11 cellular contexts compared by ENCODE assay signal in the genomic region with DNA sequence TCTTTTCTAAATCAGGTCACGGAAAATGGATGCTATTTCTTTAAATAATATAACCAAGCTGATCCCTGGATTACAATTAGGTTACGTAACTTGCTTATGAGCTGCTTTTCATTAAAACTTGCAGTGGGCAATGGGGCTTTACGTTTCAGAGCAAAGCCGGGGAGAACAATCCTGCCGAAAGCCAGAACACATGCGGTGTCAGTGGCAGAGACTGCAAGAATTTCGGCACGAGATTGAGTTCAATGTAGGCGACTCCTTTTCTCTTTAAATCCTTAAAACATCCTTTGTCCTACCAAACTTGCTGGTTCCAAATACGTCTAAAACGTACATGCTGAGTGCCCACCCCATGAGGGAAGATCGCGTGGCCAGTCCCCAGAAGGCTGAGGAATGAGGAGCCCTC. TPM values are rescaled to one million over a fixed set of nuclear protein-coding genes. Genes with fewer than 3 reads are reported as not detected.
DNase-seq lines count a peak whose midpoint lies in the region; TF ChIP-seq lines count a peak whose summit lies in the region.
"Had no signal": no experiment of that assay in that cellular context is flagged by ENCODE, and none has a peak within 500 bp of the region (broad histone marks: within the 10 kb centered on the region; RNA-seq: fewer than 3 reads in every experiment).

No MANE protein-coding gene starts in this region.

- no peak overlapping the region for H3K18ac ChIP-seq in mesenchymal stem cell (ENCODE audit: low read depth in 1 of 2, low read length in 2 of 2)

- H3K27ac ChIP-seq in mesenchymal stem cell (ENCODE audit: low read length, poor library complexity, severe bottlenecking) (no peak overlapping the region), suprapubic skin (peak overlapping the region; percentile 31)

- no peak overlapping the region for H4K91ac ChIP-seq in mesenchymal stem cell (ENCODE audit: low read length)

- H3K27me3 ChIP-seq in Loucy (ENCODE audit: insufficient read depth, low read length, poor library complexity, severe bottlenecking) (no peaks in the 10 kb centered on the region), mesenchymal stem cell (ENCODE audit: control insufficient read depth in 1 of 2, insufficient read depth in 1 of 2, low read length in 2 of 2) (no peaks in the 10 kb centered on the region), suprapubic skin (no peaks in the 10 kb centered on the region)

- no peak for TF ChIP-seq POLR2A in suprapubic skin (IDR thresholded peaks at IDR 0.05)

- H3K9me3 ChIP-seq in Loucy (ENCODE audit: insufficient read depth, low read depth, low read length) (no peaks in the 10 kb centered on the region), mesenchymal stem cell (ENCODE audit: control insufficient read depth, low read length) (peaks cover 15% of the 10 kb centered on the region), suprapubic skin (no peaks in the 10 kb centered on the region)

- H2AK5ac ChIP-seq in mesenchymal stem cell (ENCODE audit: low read length, severe bottlenecking) = no peak overlapping the region

- no peaks in the 10 kb centered on the region for H3K79me1 ChIP-seq in mesenchymal stem cell (replicated peaks; ENCODE audit: low read length, poor library complexity, severe bottlenecking)

- no peak overlapping the region for H3K23ac ChIP-seq in mesenchymal stem cell (ENCODE audit: low read length in 2 of 2)

- DNase-seq in cardiac fibroblast (ENCODE audit: low read depth in 2 of 2) = peak; percentile 49 to 62
- no peak for DNase-seq in mesenchymal stem cell
- no peak for DNase-seq in suprapubic skin (ENCODE audit: low spot score in 2 of 2)
- DNase-seq in SW480 (ENCODE audit: low spot score) = no peak
- DNase-seq in activated CD4-positive, alpha-beta T cell treated with anti-CD3 and anti-CD28 coated beads for 1 hour = no peak
- DNase-seq in activated gamma-delta T cell (lab: John Stamatoyannopoulos, UW) = no peak
- DNase-seq in SK-N-DZ (ENCODE audit: low spot score) = no peak
- DNase-seq: GF-D8, NCI-H1417, SHP77 had no signal

- no peak overlapping the region for H4K8ac ChIP-seq in mesenchymal stem cell (ENCODE audit: low read length)

- H3K14ac ChIP-seq in mesenchymal stem cell (ENCODE audit: low read length in 2 of 2) = no peak overlapping the region

- no peaks in the 10 kb centered on the region for H4K20me1 ChIP-seq in Loucy (ENCODE audit: insufficient read depth, low read length, poor library complexity, severe bottlenecking)

- H2BK120ac ChIP-seq in mesenchymal stem cell (ENCODE audit: low read depth, low read length) = no peak overlapping the region

- H2BK5ac ChIP-seq in mesenchymal stem cell (ENCODE audit: low read depth, low read length, poor library complexity, severe bottlenecking) = no peak overlapping the region

- no peaks in the 10 kb centered on the region for H3K9me2 ChIP-seq in Loucy (replicated peaks; ENCODE audit: low read depth, low read length)

- H2AFZ ChIP-seq in Loucy (ENCODE audit: low read length) = peak overlapping the region; percentile 11; the same call in 1 of the 2 replicates
- no peak overlapping the region for H2AFZ ChIP-seq in mesenchymal stem cell (ENCODE audit: low read depth, low read length)

- H2BK15ac ChIP-seq in mesenchymal stem cell (ENCODE audit: low read depth, poor library complexity, severe bottlenecking) = no peak overlapping the region

- no peaks in the 10 kb centered on the region for H3K79me2 ChIP-seq in Loucy (ENCODE audit: insufficient read depth, low read length)

- TF ChIP-seq CTCF in Loucy (conservative IDR thresholded peaks at IDR 0.05; ENCODE audit: low read length) (no peak), cardiac fibroblast (IDR thresholded peaks at IDR 0.05; ENCODE audit: low read depth, low read length) (no peak), suprapubic skin (IDR thresholded peaks at IDR 0.05) (no peak)

- H3K9ac ChIP-seq in Loucy (ENCODE audit: low read depth, low read length, poor library complexity, severe bottlenecking) (no peak overlapping the region), mesenchymal stem cell (ENCODE audit: low read length) (peak overlapping the region; percentile 77)

- TF ChIP-seq EP300 in suprapubic skin (IDR thresholded peaks at IDR 0.05) = no peak

- H2BK12ac ChIP-seq in mesenchymal stem cell (ENCODE audit: low read length in 2 of 2) = no peak overlapping the region

- H3F3A ChIP-seq in Loucy (ENCODE audit: low read depth) = no peaks in the 10 kb centered on the region

- no peak overlapping the region for H3K4me2 ChIP-seq in Loucy (ENCODE audit: low read depth, low read length, poor library complexity, severe bottlenecking)
- H3K4me2 ChIP-seq in mesenchymal stem cell (ENCODE audit: low read length, poor library complexity, severe bottlenecking) = no peak overlapping the region

- no peak overlapping the region for H3K4ac ChIP-seq in mesenchymal stem cell (ENCODE audit: low read depth in 1 of 2, low read length in 2 of 2)

- H3K4me3 ChIP-seq in Loucy (ENCODE audit: low read length, poor library complexity, severe bottlenecking) (no peak overlapping the region), cardiac fibroblast (replicated peaks in 1 of 2; ENCODE audit: low read depth in 2 of 2, low read length in 2 of 2) (peak overlapping the region; percentile 24 to 46), mesenchymal stem cell (ENCODE audit: insufficient read depth in 1 of 2, low read depth in 1 of 2, low read length in 2 of 2) (peak overlapping the region in 1 of 2 experiments; percentile 70), suprapubic skin (peak overlapping the region; percentile 15)

- WGBS in mesenchymal stem cell = 88% methylated on average over 13 of the region's 13 CpGs
- 30% methylated on average over 13 of the region's 13 CpGs for WGBS in suprapubic skin

- H3K36me3 ChIP-seq in Loucy (ENCODE audit: insufficient read depth, low read length) (no peaks in the 10 kb centered on the region), mesenchymal stem cell (ENCODE audit: control insufficient read depth in 1 of 2, insufficient read depth in 2 of 2, low read depth in 1 of 2, low read length in 2 of 2) (no peaks in the 10 kb centered on the region), suprapubic skin (no peaks in the 10 kb centered on the region)

- H3K4me1 ChIP-seq in Loucy (ENCODE audit: insufficient read depth, low read length, poor library complexity, severe bottlenecking) (no peaks in the 10 kb centered on the region), mesenchymal stem cell (ENCODE audit: control insufficient read depth, insufficient read depth, low read depth, low read length) (peaks cover 3% of the 10 kb centered on the region), suprapubic skin (peaks cover 15% of the 10 kb centered on the region)

RNA-seq across cellular contexts. Expression of gene NCOA1, which starts 36.8 kb away (rescaled TPM):
- polyA plus RNA-seq in mesenchymal stem cell (2013, experiment 1 of 2) = 15.8 TPM
- 15.6 TPM for polyA plus RNA-seq in mesenchymal stem cell (2013, experiment 2 of 2)
- total RNA-seq in suprapubic skin = 10 to 100 TPM; 40.5 to 66.1 (median 47.2) TPM
- 3.2 and 3.5 TPM in 2 replicates for polyA plus RNA-seq in SK-N-DZ (2014; cell fraction: cytosol; rRNA removed)
- polyA plus RNA-seq in SK-N-DZ (2014; cell fraction: nucleus; rRNA removed) = 2.8 and 6.8 TPM in 2 replicates

Comparison
In these comparisons a context has a peak if more than half of its experiments do, and no peak if none do; other contexts are left out.
1. DNase-seq: peak in cardiac fibroblast (2 of 2); none in mesenchymal stem cell (single experiment), suprapubic skin (0 of 2), SW480 (single experiment), activated CD4-positive, alpha-beta T cell treated with anti-CD3 and anti-CD28 coated beads for 1 hour (single experiment), activated gamma-delta T cell (single experiment) and SK-N-DZ (single experiment).